12 cellular contexts compared by ENCODE assay signal in genomic region chr4:85932371-85933305, GRCh38.
A peak's percentile ranks its signal among the peaks of the same experiment; 100 is the strongest.
DNase-seq lines count a peak whose midpoint lies in the region; TF ChIP-seq lines count a peak whose summit lies in the region.
"Had no signal": no experiment of that assay in that cellular context is flagged by ENCODE, and none has a peak within 500 bp of the region (broad histone marks: within the 10 kb centered on the region; RNA-seq: fewer than 3 reads in every experiment).

No MANE protein-coding gene starts in this region.

- DNase-seq in Caki2 (ENCODE audit: low read depth) (peak; percentile 33), RPMI7951 (ENCODE audit: low read depth) (peak; percentile 60), glomerular visceral epithelial cell (ENCODE audit: extremely low spot score) (peak; percentile 61), osteoblast (ENCODE audit: insufficient read length, low spot score, missing footprints) (no peak), dedifferentiated amniotic fluid mesenchymal stem cell (ENCODE audit: extremely low spot score) (no peak), NCI-H2029 (lab: John Stamatoyannopoulos, UW) (no peak), esophagus muscularis mucosa (ENCODE audit: extremely low spot score) (no peak)
- no peak for DNase-seq in activated CD4-positive, alpha-beta T cell treated with anti-CD3 and anti-CD28 coated beads, Interleukin-2, amount 10 ng/mL, durations not matched to agents 24 days and 14 days
- DNase-seq: activated CD4-positive, alpha-beta memory T cell treated with anti-CD3 and anti-CD28 coated beads for 36 hours; activated naive CD8-positive, alpha-beta T cell treated with anti-CD3 and anti-CD28 coated beads, Interleukin-2, amount 50 U/mL, for 24 hours; CD4-positive, CD25-positive, alpha-beta regulatory T cell; stimulated activated naive CD8-positive, alpha-beta T cell treated with anti-CD3 and anti-CD28 coated beads, Interleukin-15, amount 100 ng/mL, for 72 hours had no signal

- no peak for TF ChIP-seq CTCF in osteoblast (IDR thresholded peaks at IDR 0.05; ENCODE audit: extremely low read depth, low read depth, low read length)
- TF ChIP-seq CTCF in esophagus muscularis mucosa (IDR thresholded peaks at IDR 0.05), result no peak

- peaks cover 3% of the 10 kb centered on the region for H3K27me3 Mint-ChIP-seq in activated CD4-positive, alpha-beta T cell treated with anti-CD3 and anti-CD28 coated beads, Interleukin-2, amount 10 ng/mL, durations not matched to agents 24 days and 14 days
- H3K27me3 Mint-ChIP-seq: CD4-positive, CD25-positive, alpha-beta regulatory T cell had no signal

- no peak for TF ChIP-seq EP300 in esophagus muscularis mucosa (IDR thresholded peaks at IDR 0.05)

- H3K4me3 Mint-ChIP-seq in activated CD4-positive, alpha-beta T cell treated with anti-CD3 and anti-CD28 coated beads, Interleukin-2, amount 10 ng/mL, durations not matched to agents 24 days and 14 days, result no peak overlapping the region
- H3K4me3 Mint-ChIP-seq: activated CD4-positive, alpha-beta memory T cell treated with anti-CD3 and anti-CD28 coated beads for 36 hours; activated naive CD8-positive, alpha-beta T cell treated with anti-CD3 and anti-CD28 coated beads, Interleukin-2, amount 50 U/mL, for 24 hours; stimulated activated naive CD8-positive, alpha-beta T cell treated with anti-CD3 and anti-CD28 coated beads, Interleukin-15, amount 100 ng/mL, for 72 hours had no signal

- 50% methylated on average over 19 of the region's 19 CpGs for WGBS in esophagus muscularis mucosa

- H3K27ac ChIP-seq in osteoblast (ENCODE audit: low read depth, low read length) (no peak overlapping the region), esophagus muscularis mucosa (replicated peaks in 1 of 4) (no peak overlapping the region)

- H3K4me3 ChIP-seq in osteoblast (ENCODE audit: insufficient read depth, low read length) (peak overlapping the region; percentile 10), esophagus muscularis mucosa (peak overlapping the region in 1 of 4 donors; percentile 33)

- no peaks in the 10 kb centered on the region for H3K79me2 ChIP-seq in osteoblast (ENCODE audit: insufficient read depth, low read length)

- no peak overlapping the region for H2AFZ ChIP-seq in osteoblast (ENCODE audit: low read length)

- H3K36me3 ChIP-seq in osteoblast (ENCODE audit: insufficient read depth, low read length), result no peaks in the 10 kb centered on the region
- H3K36me3 ChIP-seq in esophagus muscularis mucosa, result no peaks in the 10 kb centered on the region

- peaks cover 2% of the 10 kb centered on the region for H3K4me1 Mint-ChIP-seq in activated CD4-positive, alpha-beta T cell treated with anti-CD3 and anti-CD28 coated beads, Interleukin-2, amount 10 ng/mL, durations not matched to agents 24 days and 14 days

- no peaks in the 10 kb centered on the region for H3K9me3 ChIP-seq in osteoblast (ENCODE audit: low read depth, low read length)
- no peaks in the 10 kb centered on the region for H3K9me3 ChIP-seq in esophagus muscularis mucosa

- intact Hi-C loops in activated CD4-positive, alpha-beta T cell treated with anti-CD3 and anti-CD28 coated beads, Interleukin-2, amount 10 ng/mL, durations not matched to agents 24 days and 14 days (cut with micrococcal nuclease), result no loop called here
- intact Hi-C loops in esophagus muscularis mucosa (cut with DNase I), result no loop called here

- no peaks in the 10 kb centered on the region for H3K36me3 Mint-ChIP-seq in activated CD4-positive, alpha-beta T cell treated with anti-CD3 and anti-CD28 coated beads, Interleukin-2, amount 10 ng/mL, durations not matched to agents 24 days and 14 days (ENCODE audit: low read depth)
- H3K36me3 Mint-ChIP-seq: activated CD4-positive, alpha-beta memory T cell treated with anti-CD3 and anti-CD28 coated beads for 36 hours; CD4-positive, CD25-positive, alpha-beta regulatory T cell had no signal

- no peaks in the 10 kb centered on the region for H3K27me3 ChIP-seq in osteoblast (ENCODE audit: insufficient read depth, low read length)
- H3K27me3 ChIP-seq in esophagus muscularis mucosa, result no peaks in the 10 kb centered on the region

- H3K4me1 ChIP-seq in osteoblast (ENCODE audit: insufficient read depth, low read length), result peaks cover 22% of the 10 kb centered on the region
- H3K4me1 ChIP-seq in esophagus muscularis mucosa, result peaks cover 24 to 33% (median 31%) of the 10 kb centered on the region in 4 donors

- TF ChIP-seq POLR2A in esophagus muscularis mucosa (IDR thresholded peaks at IDR 0.05; ENCODE audit: low read depth), result no peak

- H4K20me1 ChIP-seq in osteoblast (ENCODE audit: insufficient read depth, low read length), result no peaks in the 10 kb centered on the region

- H3K4me2 ChIP-seq in osteoblast (ENCODE audit: insufficient read depth, low read length), result peak overlapping the region; percentile 45

- no peaks in the 10 kb centered on the region for H3K9me3 Mint-ChIP-seq in activated CD4-positive, alpha-beta T cell treated with anti-CD3 and anti-CD28 coated beads, Interleukin-2, amount 10 ng/mL, durations not matched to agents 24 days and 14 days
- H3K9me3 Mint-ChIP-seq: activated CD4-positive, alpha-beta memory T cell treated with anti-CD3 and anti-CD28 coated beads for 36 hours; activated naive CD8-positive, alpha-beta T cell treated with anti-CD3 and anti-CD28 coated beads, Interleukin-2, amount 50 U/mL, for 24 hours; stimulated activated naive CD8-positive, alpha-beta T cell treated with anti-CD3 and anti-CD28 coated beads, Interleukin-15, amount 100 ng/mL, for 72 hours had no signal

- H3K27ac Mint-ChIP-seq in activated CD4-positive, alpha-beta T cell treated with anti-CD3 and anti-CD28 coated beads, Interleukin-2, amount 10 ng/mL, durations not matched to agents 24 days and 14 days, result no peak overlapping the region
- H3K27ac Mint-ChIP-seq: activated CD4-positive, alpha-beta memory T cell treated with anti-CD3 and anti-CD28 coated beads for 36 hours; activated naive CD8-positive, alpha-beta T cell treated with anti-CD3 and anti-CD28 coated beads, Interleukin-2, amount 50 U/mL, for 24 hours; CD4-positive, CD25-positive, alpha-beta regulatory T cell; stimulated activated naive CD8-positive, alpha-beta T cell treated with anti-CD3 and anti-CD28 coated beads, Interleukin-15, amount 100 ng/mL, for 72 hours had no signal

- in situ Hi-C loops in Caki2 (cut with HindIII; ENCODE audit: low pct_unique_long_range_greater_than_20kb, low sequenced_read_pairs), result no loop called here

Comparison
In these comparisons a context has a peak if more than half of its experiments do, and no peak if none do; other contexts are left out.
1. DNase-seq: peak in Caki2 (single experiment), RPMI7951 (single experiment) and glomerular visceral epithelial cell (single experiment); none in osteoblast (single experiment), dedifferentiated amniotic fluid mesenchymal stem cell (single experiment), NCI-H2029 (single experiment), activated CD4-positive, alpha-beta T cell treated with anti-CD3 and anti-CD28 coated beads, Interleukin-2, amount 10 ng/mL, durations not matched to agents 24 days and 14 days (single experiment) and esophagus muscularis mucosa (single experiment).